In genomic region chr9:82419827-82420486, GRCh38 we compare ENCODE assay signal across 17 cellular contexts.
"Had no signal": no experiment of that assay in that cellular context is flagged by ENCODE, and none has a peak within 500 bp of the region (broad histone marks: within the 10 kb centered on the region; RNA-seq: fewer than 3 reads in every experiment).

No MANE protein-coding gene starts in this region.

- DNase-seq: dorsolateral prefrontal cortex; effector CD4-positive, alpha-beta T cell; left lung; mesenchymal stem cell; natural killer cell; stimulated activated CD4-positive, alpha-beta T cell treated with anti-CD3 and anti-CD28 coated beads, Interleukin-2, amount 100 ng/mL, for 24 hours; stimulated activated CD4-positive, alpha-beta T cell treated with anti-CD3 and anti-CD28 coated beads, Interleukin-4, amount 100 ng/mL, for 4 hours; stimulated activated naive CD8-positive, alpha-beta T cell treated with anti-CD3 and anti-CD28 coated beads, Interleukin-15, Interleukin-2, amounts not matched to agents 100 U/mL and 50 U/mL, for 24 hours; substantia nigra; testis; tibial artery; upper lobe of left lung had no signal

- H3K36me3 ChIP-seq: left lung, neutrophil, right atrium auricular region, tibial artery, upper lobe of left lung had no signal

- ATAC-seq: left lung; natural killer cell; sciatic nerve; stimulated activated memory B cell treated with anti-CD40 and anti-IgM and Interleukin-4, amounts not matched to agents 10 μg/mL and 1 μg/mL and 100 μg/mL, for 72 hours; stimulated activated naive CD8-positive, alpha-beta T cell treated with anti-CD3 and anti-CD28 coated beads, Interleukin-15, Interleukin-2, amounts not matched to agents 100 U/mL and 50 U/mL, for 24 hours had no signal

- H3K79me2 ChIP-seq: parathyroid adenoma had no signal

- H3K4me3 ChIP-seq: dorsolateral prefrontal cortex, left lung, right atrium auricular region, testis, tibial artery, upper lobe of left lung had no signal

- H3K27me3 ChIP-seq: dorsolateral prefrontal cortex, left lung, neutrophil, right atrium auricular region, testis, tibial artery, upper lobe of left lung had no signal

- H3K4me1 ChIP-seq: left lung, parathyroid adenoma, right atrium auricular region, testis, upper lobe of left lung had no signal

- H3K9ac ChIP-seq: parathyroid adenoma had no signal

- H3K27ac ChIP-seq: dorsolateral prefrontal cortex, left lung, neutrophil, parathyroid adenoma, right atrium auricular region, testis, tibial artery, upper lobe of left lung had no signal

- H3K9me3 ChIP-seq: left lung, neutrophil, right atrium auricular region, testis, tibial artery, upper lobe of left lung had no signal

- H2AFZ ChIP-seq: parathyroid adenoma had no signal
